In the genomic region with DNA sequence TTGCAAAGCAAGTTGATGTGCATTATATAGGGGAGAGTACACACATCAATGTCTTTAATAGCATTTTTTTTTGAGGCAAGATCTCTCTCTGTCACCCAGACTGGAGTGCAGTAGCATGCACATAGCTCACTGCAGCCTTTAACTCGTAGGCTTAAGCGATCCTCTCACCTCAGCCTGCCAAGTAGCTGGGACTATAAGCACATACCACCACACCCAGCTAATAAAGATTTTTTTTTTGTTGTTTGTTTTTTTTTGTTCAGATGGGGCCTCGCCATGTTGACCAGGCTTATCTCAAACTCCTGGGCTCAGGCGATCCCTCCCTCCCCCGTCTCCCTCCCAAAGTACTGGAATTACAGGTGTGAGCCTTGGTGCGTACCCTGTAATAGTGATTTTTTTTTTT, we compare ENCODE assay signal across 10 cellular contexts. TPM values are rescaled to one million over a fixed set of nuclear protein-coding genes. Genes with fewer than 3 reads are reported as not detected.
DNase-seq lines count a peak whose midpoint lies in the region; ATAC-seq lines count a peak whose summit lies in the region.
"Had no signal": no experiment of that assay in that cellular context is flagged by ENCODE, and none has a peak within 500 bp of the region (broad histone marks: within the 10 kb centered on the region; RNA-seq: fewer than 3 reads in every experiment).

No MANE protein-coding gene starts in this region.

- no peak overlapping the region for H2AK5ac ChIP-seq in mesenchymal stem cell (ENCODE audit: low read length, severe bottlenecking)

- H3K4me1 ChIP-seq in ACC112 (ENCODE audit: control insufficient read depth, insufficient read depth, low read length, unreplicated experiment) = peaks cover 15% of the 10 kb centered on the region
- H3K4me1 ChIP-seq in HAP-1 = peaks cover 16% of the 10 kb centered on the region
- peaks cover 5% of the 10 kb centered on the region for H3K4me1 ChIP-seq in mesenchymal stem cell (ENCODE audit: control insufficient read depth, insufficient read depth, low read depth, low read length)
- H3K4me1 ChIP-seq: uterus had no signal

- H3K23ac ChIP-seq in mesenchymal stem cell (ENCODE audit: low read length in 2 of 2) = no peak overlapping the region

- ATAC-seq in esophagus mucosa = no peak
- ATAC-seq in GM19397 (IDR thresholded peaks at IDR 0.05; ENCODE audit: unreplicated experiment) = no peak

- H3K4me3 Mint-ChIP-seq in activated T-helper 2 cell treated with anti-CD3 and anti-CD28 coated beads, Interferon-gamma antibody, Interleukin-2, Interleukin-4, amounts not matched to agents 10 μg/mL and 5 μg/mL and 100 μg/mL, durations not matched to agents 14 hours and 24 hours and 36 hours (ENCODE audit: low read depth) = peak overlapping the region; percentile 94

- H3K36me3 Mint-ChIP-seq in activated T-helper 2 cell treated with anti-CD3 and anti-CD28 coated beads, Interferon-gamma antibody, Interleukin-2, Interleukin-4, amounts not matched to agents 10 μg/mL and 5 μg/mL and 100 μg/mL, durations not matched to agents 14 hours and 24 hours and 36 hours (ENCODE audit: low read depth) = peaks cover 62% of the 10 kb centered on the region

- no peaks in the 10 kb centered on the region for H3K27me3 ChIP-seq in ACC112 (ENCODE audit: insufficient read depth, low read length)
- H3K27me3 ChIP-seq in HAP-1 (ENCODE audit: low read depth) = no peaks in the 10 kb centered on the region
- no peaks in the 10 kb centered on the region for H3K27me3 ChIP-seq in mesenchymal stem cell (ENCODE audit: control insufficient read depth in 1 of 2, insufficient read depth in 1 of 2, low read length in 2 of 2)
- H3K27me3 ChIP-seq: uterus had no signal

- peak overlapping the region; percentile 92 for H3K4me3 ChIP-seq in ACC112 (ENCODE audit: low read depth, low read length)
- peak overlapping the region; percentile 74 for H3K4me3 ChIP-seq in HAP-1
- H3K4me3 ChIP-seq in mesenchymal stem cell (ENCODE audit: insufficient read depth in 1 of 2, low read depth in 1 of 2, low read length in 2 of 2) = peak overlapping the region in 1 of 2 experiments; percentile 95

- H2BK15ac ChIP-seq in mesenchymal stem cell (ENCODE audit: low read depth, poor library complexity, severe bottlenecking) = no peak overlapping the region

- intact Hi-C loops in activated T-helper 2 cell treated with anti-CD3 and anti-CD28 coated beads, Interferon-gamma antibody, Interleukin-2, Interleukin-4, amounts not matched to agents 10 μg/mL and 5 μg/mL and 100 μg/mL, durations not matched to agents 14 hours and 24 hours and 36 hours (cut with micrococcal nuclease) = no loop called here

- H2AFZ ChIP-seq in ACC112 (ENCODE audit: low read length, unreplicated experiment) = no peak overlapping the region
- H2AFZ ChIP-seq in mesenchymal stem cell (ENCODE audit: low read depth, low read length) = no peak overlapping the region

- H3K36me3 ChIP-seq in ACC112 (ENCODE audit: insufficient read depth, low read length) (peaks cover 2% of the 10 kb centered on the region; the same call in 1 of the 2 replicates), HAP-1 (replicated peaks) (peaks cover 8% of the 10 kb centered on the region), mesenchymal stem cell (ENCODE audit: control insufficient read depth in 1 of 2, insufficient read depth in 2 of 2, low read depth in 1 of 2, low read length in 2 of 2) (peaks cover 0 to 9% of the 10 kb centered on the region in 2 experiments)
- H3K36me3 ChIP-seq: uterus had no signal

- DNase-seq in HAP-1 (ENCODE audit: low spot score in 2 of 2) (peak; percentile 59 to 65), mesenchymal stem cell (no peak), DMS79 treated with DMSO at 0.1 percent for 48 hours (lab: John Stamatoyannopoulos, UW) (no peak), cortex of kidney (lab: John Stamatoyannopoulos, UW) (no peak)
- DNase-seq in activated T-helper 2 cell treated with anti-CD3 and anti-CD28 coated beads, Interferon-gamma antibody, Interleukin-2, Interleukin-4, amounts not matched to agents 10 μg/mL and 5 μg/mL and 100 μg/mL, durations not matched to agents 14 hours and 24 hours and 36 hours (ENCODE audit: low spot score) = no peak
- DNase-seq: NCI-H345, uterus had no signal

- H3K79me2 ChIP-seq in ACC112 (ENCODE audit: control insufficient read depth, insufficient read depth, low read length, unreplicated experiment) = peaks cover 22% of the 10 kb centered on the region

- peaks cover 31% of the 10 kb centered on the region for H3K4me1 Mint-ChIP-seq in activated T-helper 2 cell treated with anti-CD3 and anti-CD28 coated beads, Interferon-gamma antibody, Interleukin-2, Interleukin-4, amounts not matched to agents 10 μg/mL and 5 μg/mL and 100 μg/mL, durations not matched to agents 14 hours and 24 hours and 36 hours (ENCODE audit: low read depth)

- peak overlapping the region; percentile 99 for H3K27ac Mint-ChIP-seq in activated T-helper 2 cell treated with anti-CD3 and anti-CD28 coated beads, Interferon-gamma antibody, Interleukin-2, Interleukin-4, amounts not matched to agents 10 μg/mL and 5 μg/mL and 100 μg/mL, durations not matched to agents 14 hours and 24 hours and 36 hours

- in situ Hi-C loops in HAP-1 (cut with MboI; ENCODE audit: low sequenced_read_pairs) = no loop called here

- H3K27ac ChIP-seq in ACC112 (ENCODE audit: low read depth, low read length) (no peak overlapping the region), mesenchymal stem cell (ENCODE audit: low read length, poor library complexity, severe bottlenecking) (no peak overlapping the region)

- H2BK12ac ChIP-seq in mesenchymal stem cell (ENCODE audit: low read length in 2 of 2) = no peak overlapping the region

- H3K4ac ChIP-seq in mesenchymal stem cell (ENCODE audit: low read depth in 1 of 2, low read length in 2 of 2) = no peak overlapping the region

- H2BK120ac ChIP-seq in mesenchymal stem cell (ENCODE audit: low read depth, low read length) = no peak overlapping the region

- no peak overlapping the region for H4K91ac ChIP-seq in mesenchymal stem cell (ENCODE audit: low read length)

- no peaks in the 10 kb centered on the region for H3K27me3 Mint-ChIP-seq in activated T-helper 2 cell treated with anti-CD3 and anti-CD28 coated beads, Interferon-gamma antibody, Interleukin-2, Interleukin-4, amounts not matched to agents 10 μg/mL and 5 μg/mL and 100 μg/mL, durations not matched to agents 14 hours and 24 hours and 36 hours (ENCODE audit: low read depth)

- peak overlapping the region; percentile 92 for H3K9ac ChIP-seq in mesenchymal stem cell (ENCODE audit: low read length)

- H3K79me1 ChIP-seq in mesenchymal stem cell (replicated peaks; ENCODE audit: low read length, poor library complexity, severe bottlenecking) = peaks cover 26% of the 10 kb centered on the region

- H3K4me2 ChIP-seq in mesenchymal stem cell (ENCODE audit: low read length, poor library complexity, severe bottlenecking) = no peak overlapping the region

- H3K18ac ChIP-seq in mesenchymal stem cell (ENCODE audit: low read depth in 1 of 2, low read length in 2 of 2) = no peak overlapping the region

- no peak overlapping the region for H2BK5ac ChIP-seq in mesenchymal stem cell (ENCODE audit: low read depth, low read length, poor library complexity, severe bottlenecking)

- H3K9me3 Mint-ChIP-seq in activated T-helper 2 cell treated with anti-CD3 and anti-CD28 coated beads, Interferon-gamma antibody, Interleukin-2, Interleukin-4, amounts not matched to agents 10 μg/mL and 5 μg/mL and 100 μg/mL, durations not matched to agents 14 hours and 24 hours and 36 hours = peaks cover 4% of the 10 kb centered on the region

- H3K9me3 ChIP-seq in HAP-1 (no peaks in the 10 kb centered on the region), mesenchymal stem cell (ENCODE audit: control insufficient read depth, low read length) (no peaks in the 10 kb centered on the region)
- H3K9me3 ChIP-seq: uterus had no signal

- no peak overlapping the region for H4K8ac ChIP-seq in mesenchymal stem cell (ENCODE audit: low read length)

- H3K14ac ChIP-seq in mesenchymal stem cell (ENCODE audit: low read length in 2 of 2) = no peak overlapping the region

- WGBS in mesenchymal stem cell = 83% methylated on average over 2 of the region's 6 CpGs

RNA-seq across cellular contexts. Expression of gene UMAD1, which starts 1.5 kb away (rescaled TPM):
- total RNA-seq in activated T-helper 2 cell treated with anti-CD3 and anti-CD28 coated beads, Interferon-gamma antibody, Interleukin-2, Interleukin-4, amounts not matched to agents 10 μg/mL and 5 μg/mL and 100 μg/mL, durations not matched to agents 14 hours and 24 hours and 36 hours = 16.0 and 18.9 TPM in 2 replicates
- 14.9 TPM for polyA plus RNA-seq in mesenchymal stem cell (2013, experiment 1 of 2)
- 14.5 TPM for polyA plus RNA-seq in mesenchymal stem cell (2013, experiment 2 of 2)
- total RNA-seq in esophagus mucosa = 5.3 TPM

Comparison
In these comparisons a context has a peak if more than half of its experiments do, and no peak if none do; other contexts are left out.
1. DNase-seq: peak in HAP-1 (2 of 2); none in activated T-helper 2 cell treated with anti-CD3 and anti-CD28 coated beads, Interferon-gamma antibody, Interleukin-2, Interleukin-4, amounts not matched to agents 10 μg/mL and 5 μg/mL and 100 μg/mL, durations not matched to agents 14 hours and 24 hours and 36 hours (single experiment), mesenchymal stem cell (single experiment), DMS79 treated with DMSO at 0.1 percent for 48 hours (single experiment) and cortex of kidney (single experiment).